Comparison of ENCODE assay signal across 19 cellular contexts in the genomic region with DNA sequence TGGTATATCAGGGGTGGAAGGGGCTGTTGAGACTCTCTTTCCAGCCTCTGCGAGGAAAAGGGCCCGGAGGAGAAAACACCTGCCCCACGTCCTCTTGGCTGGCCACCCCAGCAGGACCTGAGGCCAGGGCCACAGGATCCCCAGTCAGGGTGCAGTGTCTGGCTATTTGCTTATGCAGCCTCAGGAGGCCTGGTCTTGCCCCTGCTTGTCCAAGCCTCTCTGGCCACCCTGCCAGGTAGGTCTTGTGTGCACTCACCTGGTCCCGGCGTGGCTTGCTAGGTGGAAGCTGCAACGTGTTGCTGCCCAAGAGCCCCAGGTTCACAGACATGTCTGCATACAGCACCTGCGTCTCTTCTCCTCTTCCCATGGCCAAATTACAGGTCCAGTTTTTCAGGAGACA. TPM values are rescaled to one million over a fixed set of nuclear protein-coding genes. Genes with fewer than 3 reads are reported as not detected.
DNase-seq lines count a peak whose midpoint lies in the region; ATAC-seq, FAIRE-seq and TF ChIP-seq lines count a peak whose summit lies in the region.
"Had no signal": no experiment of that assay in that cellular context is flagged by ENCODE, and none has a peak within 500 bp of the region (broad histone marks: within the 10 kb centered on the region; RNA-seq: fewer than 3 reads in every experiment).

No MANE protein-coding gene starts in this region.

- TF ChIP-seq CTCF in mucosa of descending colon (IDR thresholded peaks at IDR 0.05) (no peak), GM10248 (IDR thresholded peaks at IDR 0.05; ENCODE audit: control extremely low read depth, extremely low read depth, low read depth, missing control alignments) (no peak), pancreas (IDR thresholded peaks at IDR 0.05) (no peak)

- H3K4me3 ChIP-seq in duodenal mucosa (ENCODE audit: low read depth in 1 of 2, low read length in 2 of 2) (peak overlapping the region; percentile 71 to 77), mucosa of descending colon (peak overlapping the region; percentile 40), rectal smooth muscle tissue (ENCODE audit: low read length) (peak overlapping the region; percentile 75), urinary bladder (ENCODE audit: low read depth, low read length) (no peak overlapping the region), pancreas (no peak overlapping the region)
- H3K4me3 ChIP-seq: A549, GM12878 had no signal

- H3K9ac ChIP-seq in duodenal mucosa (ENCODE audit: low read depth in 1 of 2, low read length in 2 of 2) (peak overlapping the region; percentile 80 to 97), rectal smooth muscle tissue (ENCODE audit: low read length) (peak overlapping the region; percentile 74)

- POLR2A ChIA-PET in GM10248 (lab: Yijun Ruan, JAX), result no interaction called here

- CTCF ChIA-PET in GM10248 (lab: Yijun Ruan, JAX), result no interaction called here

- WGBS in urinary bladder, result 93% methylated on average over 7 of the region's 7 CpGs
- WGBS in pancreas, 2 donors, result 92 to 98% methylated on average over 7 of the region's 7 CpGs

- no peaks in the 10 kb centered on the region for H3K9me3 ChIP-seq in duodenal mucosa (ENCODE audit: control insufficient read depth in 1 of 2, low read length in 2 of 2)
- H3K9me3 ChIP-seq in mucosa of descending colon, result no peaks in the 10 kb centered on the region
- H3K9me3 ChIP-seq in pancreas, result no peaks in the 10 kb centered on the region
- H3K9me3 ChIP-seq: A549 had no signal

- DNase-seq in mucosa of descending colon, result peak in 1 of 3 donors; percentile 63
- DNase-seq in GM10248 (ENCODE audit: extremely low spot score), result no peak
- no peak for DNase-seq in SKM-1 (lab: John Stamatoyannopoulos, UW; ENCODE audit: unreplicated experiment)
- no peak for DNase-seq in pancreas
- no peak for DNase-seq in SK-N-DZ (ENCODE audit: low spot score)
- DNase-seq: Calu3; CD4-positive, CD25-positive, alpha-beta regulatory T cell; DMS 273 treated with DMSO at 0.1 percent for 48 hours had no signal

- intact Hi-C loops in mucosa of descending colon (cut with DNase I, micrococcal nuclease), result no loop called here
- intact Hi-C loops in pancreas (cut with DNase I), result no loop called here

- H3K36me3 ChIP-seq in duodenal mucosa (ENCODE audit: control insufficient read depth in 1 of 2, insufficient read depth in 2 of 2, low read length in 2 of 2), result no peaks in the 10 kb centered on the region
- no peaks in the 10 kb centered on the region for H3K36me3 ChIP-seq in mucosa of descending colon (ENCODE audit: low read depth)
- no peaks in the 10 kb centered on the region for H3K36me3 ChIP-seq in rectal smooth muscle tissue (ENCODE audit: control insufficient read depth, insufficient read depth, low read length)
- no peaks in the 10 kb centered on the region for H3K36me3 ChIP-seq in urinary bladder (ENCODE audit: insufficient read depth)
- no peaks in the 10 kb centered on the region for H3K36me3 ChIP-seq in pancreas

- ATAC-seq in mucosa of descending colon, result peak; percentile 1
- no peak for ATAC-seq in pancreas
- ATAC-seq: A549, GM12878, HCT116 had no signal

- H3K4me1 ChIP-seq in duodenal mucosa (ENCODE audit: control insufficient read depth in 1 of 2, insufficient read depth in 2 of 2, low read length in 2 of 2) (peaks cover 16 to 28% of the 10 kb centered on the region in 2 donors), mucosa of descending colon (ENCODE audit: low read depth) (peaks cover 19% of the 10 kb centered on the region), rectal smooth muscle tissue (ENCODE audit: control insufficient read depth, insufficient read depth, low read length) (no peaks in the 10 kb centered on the region), urinary bladder (ENCODE audit: insufficient read depth) (no peaks in the 10 kb centered on the region), pancreas (peaks cover 0 to 8% (median 5%) of the 10 kb centered on the region in 3 donors)
- H3K4me1 ChIP-seq: A549 had no signal

- no peaks in the 10 kb centered on the region for H3K27me3 ChIP-seq in duodenal mucosa (ENCODE audit: control insufficient read depth in 1 of 2, insufficient read depth in 2 of 2, low read length in 2 of 2)
- H3K27me3 ChIP-seq in rectal smooth muscle tissue (ENCODE audit: control insufficient read depth, insufficient read depth, low read length), result no peaks in the 10 kb centered on the region
- no peaks in the 10 kb centered on the region for H3K27me3 ChIP-seq in pancreas

- peak overlapping the region; percentile 77 for H3K27ac ChIP-seq in duodenal mucosa (ENCODE audit: low read depth, low read length)
- no peak overlapping the region for H3K27ac ChIP-seq in rectal smooth muscle tissue (ENCODE audit: low read depth, low read length)
- H3K27ac ChIP-seq in urinary bladder (ENCODE audit: low read depth), result peak overlapping the region; percentile 51
- no peak overlapping the region for H3K27ac ChIP-seq in pancreas
- H3K27ac ChIP-seq: A549, HL-60 had no signal

- FAIRE-seq in pancreas (lab: Jason Lieb, UNC), result no peak
- FAIRE-seq: A549, GM12878, GM18507, H54 had no signal

RNA-seq across cellular contexts. Expression of a gene that starts 0.5 kb away (rescaled TPM):
- 100 to 1,000 TPM in 1 of 3 donors, 10 to 100 TPM in 2; 47.5 to 122 (median 76.5) TPM for total RNA-seq in mucosa of descending colon
- 4.1 TPM for total RNA-seq in urinary bladder
- 1.8 TPM for polyA plus RNA-seq in urinary bladder
- under 1 TPM in 1 of 6 donors, not detected in 5; 0.13 TPM for total RNA-seq in pancreas
- polyA plus RNA-seq in pancreas, result not detected
- not detected in 2 replicates for polyA plus RNA-seq in SK-N-DZ (2014; cell fraction: cytosol; rRNA removed)
- polyA plus RNA-seq in SK-N-DZ (2014; cell fraction: nucleus; rRNA removed), result not detected in 2 replicates
- total RNA-seq: Calu3; CD4-positive, CD25-positive, alpha-beta regulatory T cell; Daoy; GM12878 had no signal
- polyA plus RNA-seq: A549; BJ; CD4-positive, CD25-positive, alpha-beta regulatory T cell; GM12878 had no signal

RNA-seq across cellular contexts. Expression of a gene that starts 34.5 kb away (rescaled TPM):
- total RNA-seq in mucosa of descending colon (1 to 10 TPM in 2 of 3 donors, under 1 TPM in 1; 0.55 to 7.6 (median 1.1) TPM), urinary bladder (1.9 TPM), pancreas (under 1 TPM in 4 of 6 donors, not detected in 2; 0.03 to 0.09 (median 0.04) TPM)
- polyA plus RNA-seq in urinary bladder (1.9 TPM), pancreas (under 1 TPM in 1 of 2 donors, not detected in 1; 0.28 TPM)
- polyA plus RNA-seq in SK-N-DZ (2014; cell fraction: cytosol; rRNA removed), result not detected in 2 replicates
- polyA plus RNA-seq in SK-N-DZ (2014; cell fraction: nucleus; rRNA removed), result not detected in 2 replicates
- total RNA-seq: Calu3; CD4-positive, CD25-positive, alpha-beta regulatory T cell; Daoy; GM12878 had no signal
- polyA plus RNA-seq: A549; BJ; CD4-positive, CD25-positive, alpha-beta regulatory T cell; GM12878 had no signal

Comparison
In these comparisons a context has a peak if more than half of its experiments do, and no peak if none do; other contexts are left out.
1. H3K27ac ChIP-seq: peak in duodenal mucosa (single experiment) and urinary bladder (single experiment); none in rectal smooth muscle tissue (single experiment) and pancreas (0 of 4).
2. H3K4me3 ChIP-seq: peak in duodenal mucosa (2 of 2), mucosa of descending colon (single experiment) and rectal smooth muscle tissue (single experiment); none in urinary bladder (single experiment) and pancreas (0 of 4).